ENCODE assay signal across 32 cellular contexts in genomic region chr7:141290365-141290764, GRCh38.
"Had no signal": no experiment of that assay in that cellular context is flagged by ENCODE, and none has a peak within 500 bp of the region (broad histone marks: within the 10 kb centered on the region; RNA-seq: fewer than 3 reads in every experiment).

No MANE protein-coding gene starts in this region.

- DNase-seq: activated CD4-positive, alpha-beta memory T cell treated with anti-CD3 and anti-CD28 coated beads, Interleukin-2, amount 10 ng/mL, durations not matched to agents 7 days and 5 days; activated CD4-positive, alpha-beta T cell treated with anti-CD3 and anti-CD28 coated beads for 1 hour; activated CD4-positive, alpha-beta T cell treated with anti-CD3 and anti-CD28 coated beads for 4 hours; activated CD4-positive, alpha-beta T cell treated with anti-CD3 and anti-CD28 coated beads, Interleukin-2, amount 10 ng/mL, durations not matched to agents 7 days and 5 days; activated CD4-positive, alpha-beta T cell treated with anti-CD3 and anti-CD28 coated beads, Interleukin-2, amount 50 U/mL, for 4 hours; activated CD8-positive, alpha-beta memory T cell treated with anti-CD3 and anti-CD28 coated beads, Interleukin-2, amount 50 U/mL, for 48 hours; activated gamma-delta T cell; activated naive CD4-positive, alpha-beta T cell; activated naive CD4-positive, alpha-beta T cell treated with anti-CD3 and anti-CD28 coated beads, Interleukin-2, amount 10 ng/mL, durations not matched to agents 7 days and 5 days; activated naive CD8-positive, alpha-beta T cell treated with anti-CD3 and anti-CD28 coated beads, Interleukin-2, amount 10 ng/mL, durations not matched to agents 7 days and 5 days; activated T-cell treated with anti-CD3 and anti-CD28 coated beads for 4 hours; activated T-cell treated with anti-CD3 and anti-CD28 coated beads, Interleukin-2, amount 50 U/mL, for 24 hours; activated T-cell treated with anti-CD3 and anti-CD28 coated beads, Interleukin-2, amount 50 U/mL, for 72 hours; dermis blood vessel endothelial cell; effector CD4-positive, alpha-beta T cell; esophagus squamous epithelium; foreskin melanocyte; T-helper 1 cell; T-helper 17 cell; T1000 had no signal

- H3K27me3 Mint-ChIP-seq: brain had no signal

- H3K9me3 ChIP-seq: ascending aorta, breast epithelium, esophagus squamous epithelium, gastroesophageal sphincter had no signal

- FAIRE-seq: endometrium, endothelial cell of umbilical vein had no signal

- H3K4me1 Mint-ChIP-seq: activated CD4-positive, alpha-beta memory T cell treated with anti-CD3 and anti-CD28 coated beads, Interleukin-2, amount 10 ng/mL, durations not matched to agents 7 days and 5 days had no signal

- H3K4me1 ChIP-seq: ascending aorta, breast epithelium, gastroesophageal sphincter had no signal

- H3K27ac Mint-ChIP-seq: activated CD4-positive, alpha-beta memory T cell treated with anti-CD3 and anti-CD28 coated beads, Interleukin-2, amount 10 ng/mL, durations not matched to agents 7 days and 5 days; activated CD4-positive, alpha-beta T cell treated with anti-CD3 and anti-CD28 coated beads, Interleukin-2, amount 10 ng/mL, durations not matched to agents 7 days and 5 days; activated naive CD4-positive, alpha-beta T cell treated with anti-CD3 and anti-CD28 coated beads, Interleukin-2, amount 10 ng/mL, durations not matched to agents 7 days and 5 days; activated naive CD4-positive, alpha-beta T cell treated with anti-CD3 and anti-CD28 coated beads, Interleukin-2, amount 50 U/mL, for 72 hours; activated naive CD8-positive, alpha-beta T cell treated with anti-CD3 and anti-CD28 coated beads, Interleukin-2, amount 10 ng/mL, durations not matched to agents 7 days and 5 days; activated T-cell treated with anti-CD3 and anti-CD28 coated beads, Interleukin-2, amount 50 U/mL, for 24 hours; activated T-cell treated with anti-CD3 and anti-CD28 coated beads, Interleukin-2, amount 50 U/mL, for 72 hours; brain; T-helper 17 cell; T-helper 2 cell treated with Interferon-gamma antibody and Interleukin-4, amounts not matched to agents 5 μg/mL and 100 μg/mL, for 36 hours had no signal

- H3K36me3 ChIP-seq: ascending aorta, breast epithelium, cardiac muscle cell, esophagus squamous epithelium, gastroesophageal sphincter had no signal

- H3K4me3 Mint-ChIP-seq: activated CD4-positive, alpha-beta memory T cell treated with anti-CD3 and anti-CD28 coated beads, Interleukin-2, amount 10 ng/mL, durations not matched to agents 7 days and 5 days; activated CD4-positive, alpha-beta T cell treated with anti-CD3 and anti-CD28 coated beads, Interleukin-2, amount 10 ng/mL, durations not matched to agents 7 days and 5 days; activated naive CD4-positive, alpha-beta T cell treated with anti-CD3 and anti-CD28 coated beads, Interleukin-2, amount 10 ng/mL, durations not matched to agents 7 days and 5 days; activated naive CD8-positive, alpha-beta T cell treated with anti-CD3 and anti-CD28 coated beads, Interleukin-2, amount 10 ng/mL, durations not matched to agents 7 days and 5 days; activated T-cell treated with anti-CD3 and anti-CD28 coated beads, Interleukin-2, amount 50 U/mL, for 24 hours; activated T-cell treated with anti-CD3 and anti-CD28 coated beads, Interleukin-2, amount 50 U/mL, for 72 hours; brain; central memory CD8-positive, alpha-beta T cell; T-helper 17 cell; T-helper 2 cell treated with Interferon-gamma antibody and Interleukin-4, amounts not matched to agents 5 μg/mL and 100 μg/mL, for 36 hours had no signal

- H3K36me3 Mint-ChIP-seq: activated naive CD4-positive, alpha-beta T cell treated with anti-CD3 and anti-CD28 coated beads, Interleukin-2, amount 10 ng/mL, durations not matched to agents 7 days and 5 days; activated naive CD4-positive, alpha-beta T cell treated with anti-CD3 and anti-CD28 coated beads, Interleukin-2, amount 50 U/mL, for 72 hours; activated naive CD8-positive, alpha-beta T cell treated with anti-CD3 and anti-CD28 coated beads, Interleukin-2, amount 10 ng/mL, durations not matched to agents 7 days and 5 days; brain had no signal

- H3K4me3 ChIP-seq: ascending aorta, breast epithelium, cardiac muscle cell, coronary artery, esophagus squamous epithelium, gastroesophageal sphincter had no signal

- H3K27ac ChIP-seq: ascending aorta, breast epithelium, cardiac muscle cell, coronary artery, epithelial cell of prostate, esophagus squamous epithelium, gastroesophageal sphincter had no signal

- H3K9me3 Mint-ChIP-seq: activated CD4-positive, alpha-beta memory T cell treated with anti-CD3 and anti-CD28 coated beads, Interleukin-2, amount 10 ng/mL, durations not matched to agents 7 days and 5 days; activated CD4-positive, alpha-beta T cell treated with anti-CD3 and anti-CD28 coated beads, Interleukin-2, amount 10 ng/mL, durations not matched to agents 7 days and 5 days; activated naive CD4-positive, alpha-beta T cell treated with anti-CD3 and anti-CD28 coated beads, Interleukin-2, amount 10 ng/mL, durations not matched to agents 7 days and 5 days; activated naive CD4-positive, alpha-beta T cell treated with anti-CD3 and anti-CD28 coated beads, Interleukin-2, amount 50 U/mL, for 72 hours; activated naive CD8-positive, alpha-beta T cell treated with anti-CD3 and anti-CD28 coated beads, Interleukin-2, amount 10 ng/mL, durations not matched to agents 7 days and 5 days; activated T-cell treated with anti-CD3 and anti-CD28 coated beads, Interleukin-2, amount 50 U/mL, for 24 hours; activated T-cell treated with anti-CD3 and anti-CD28 coated beads, Interleukin-2, amount 50 U/mL, for 72 hours; central memory CD8-positive, alpha-beta T cell; T-helper 2 cell treated with Interferon-gamma antibody and Interleukin-4, amounts not matched to agents 5 μg/mL and 100 μg/mL, for 36 hours had no signal

- H3K27me3 ChIP-seq: ascending aorta, breast epithelium, cardiac muscle cell, esophagus squamous epithelium, gastroesophageal sphincter had no signal

- ATAC-seq: activated naive CD4-positive, alpha-beta T cell treated with anti-CD3 and anti-CD28 coated beads, Interleukin-2, amount 50 U/mL, for 72 hours; activated T-cell treated with anti-CD3 and anti-CD28 coated beads, Interleukin-2, amount 50 U/mL, for 72 hours; gastroesophageal sphincter; T-helper 17 cell had no signal
